Comparison of ENCODE assay signal across 1 cellular context in the genomic region with DNA sequence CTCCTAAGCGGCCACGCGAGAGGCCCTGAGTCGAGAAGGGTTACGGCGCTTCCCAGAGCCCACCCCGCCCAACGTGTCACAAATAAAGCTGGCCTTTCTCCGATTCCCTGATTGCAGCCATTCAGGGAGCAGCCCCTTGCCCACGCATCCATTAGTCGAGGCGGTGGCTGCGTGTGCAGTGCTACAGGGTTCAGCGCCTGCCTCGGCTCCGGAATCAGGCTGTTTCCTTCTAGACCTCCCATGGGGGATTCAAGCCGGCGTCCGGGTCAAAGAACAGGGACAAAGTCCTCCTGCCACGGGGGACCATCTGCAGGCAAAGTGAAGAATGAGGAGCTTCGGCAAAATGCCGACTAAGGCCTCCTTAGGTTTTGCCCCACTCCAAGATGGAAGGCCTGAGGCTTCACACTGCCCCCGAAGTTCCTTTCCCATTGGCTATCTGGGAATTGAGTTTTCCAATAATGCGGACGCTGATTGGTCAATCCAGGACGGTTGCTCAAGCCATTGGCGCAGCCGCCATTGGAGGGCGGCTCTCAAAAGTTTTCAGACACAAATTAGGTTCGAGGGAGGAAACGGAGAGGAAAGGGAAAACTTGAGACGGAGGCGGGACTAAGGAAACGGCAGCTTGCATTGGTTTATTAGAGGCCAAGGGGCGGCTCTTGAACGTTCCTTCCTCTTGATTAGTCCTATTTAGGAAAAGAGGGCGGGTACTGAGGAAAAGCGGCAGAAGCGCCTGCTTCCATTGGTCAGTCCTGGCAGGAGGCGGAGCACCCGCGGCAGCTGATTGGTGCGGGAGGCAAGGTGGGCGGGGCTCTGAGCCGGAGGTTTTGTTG.
A peak's percentile ranks its signal among the peaks of the same experiment; 100 is the strongest.
TF ChIP-seq lines count a peak whose summit lies in the region.

No MANE protein-coding gene starts in this region.

TF ChIP-seq in GM12878, 131 proteins besides CTCF, POLR2A, EP300 and RAD21 (continued from another document and continues in another):
- peak; percentile 90 for TF ChIP-seq CEBPZ (IDR thresholded peaks at IDR 0.05; ENCODE audit: low read depth, low read length)
- no peak for TF ChIP-seq NFYA (IDR thresholded peaks at IDR 0.05; ENCODE audit: borderline replicate concordance, low read depth, low read length)
- no peak for TF ChIP-seq RAD51 (IDR thresholded peaks at IDR 0.05)
- no peak for TF ChIP-seq IRF5 (IDR thresholded peaks at IDR 0.05; ENCODE audit: borderline replicate concordance)
- no peak; the same call in 1 of the 2 replicates for TF ChIP-seq CBFB (IDR thresholded peaks at IDR 0.05; ENCODE audit: low read depth)
- TF ChIP-seq CREM (IDR thresholded peaks at IDR 0.05; ENCODE audit: low read depth): peak; percentile 79; the same call in 1 of the 2 replicates
- no peak for TF ChIP-seq TBL1XR1 (IDR thresholded peaks at IDR 0.05; ENCODE audit: low read depth, low read length)
- 0 out of 2 replicates have a peak, but pooled peaks have one; percentile 41 for TF ChIP-seq STAT1 (conservative IDR thresholded peaks at IDR 0.05)
- no peak for TF ChIP-seq PAX8 (IDR thresholded peaks at IDR 0.05)
- no peak for TF ChIP-seq ZNF384 (IDR thresholded peaks at IDR 0.05; ENCODE audit: borderline replicate concordance, low read depth, low read length)
- TF ChIP-seq ZNF217 (IDR thresholded peaks at IDR 0.05): no peak
- TF ChIP-seq, protein P1, sequence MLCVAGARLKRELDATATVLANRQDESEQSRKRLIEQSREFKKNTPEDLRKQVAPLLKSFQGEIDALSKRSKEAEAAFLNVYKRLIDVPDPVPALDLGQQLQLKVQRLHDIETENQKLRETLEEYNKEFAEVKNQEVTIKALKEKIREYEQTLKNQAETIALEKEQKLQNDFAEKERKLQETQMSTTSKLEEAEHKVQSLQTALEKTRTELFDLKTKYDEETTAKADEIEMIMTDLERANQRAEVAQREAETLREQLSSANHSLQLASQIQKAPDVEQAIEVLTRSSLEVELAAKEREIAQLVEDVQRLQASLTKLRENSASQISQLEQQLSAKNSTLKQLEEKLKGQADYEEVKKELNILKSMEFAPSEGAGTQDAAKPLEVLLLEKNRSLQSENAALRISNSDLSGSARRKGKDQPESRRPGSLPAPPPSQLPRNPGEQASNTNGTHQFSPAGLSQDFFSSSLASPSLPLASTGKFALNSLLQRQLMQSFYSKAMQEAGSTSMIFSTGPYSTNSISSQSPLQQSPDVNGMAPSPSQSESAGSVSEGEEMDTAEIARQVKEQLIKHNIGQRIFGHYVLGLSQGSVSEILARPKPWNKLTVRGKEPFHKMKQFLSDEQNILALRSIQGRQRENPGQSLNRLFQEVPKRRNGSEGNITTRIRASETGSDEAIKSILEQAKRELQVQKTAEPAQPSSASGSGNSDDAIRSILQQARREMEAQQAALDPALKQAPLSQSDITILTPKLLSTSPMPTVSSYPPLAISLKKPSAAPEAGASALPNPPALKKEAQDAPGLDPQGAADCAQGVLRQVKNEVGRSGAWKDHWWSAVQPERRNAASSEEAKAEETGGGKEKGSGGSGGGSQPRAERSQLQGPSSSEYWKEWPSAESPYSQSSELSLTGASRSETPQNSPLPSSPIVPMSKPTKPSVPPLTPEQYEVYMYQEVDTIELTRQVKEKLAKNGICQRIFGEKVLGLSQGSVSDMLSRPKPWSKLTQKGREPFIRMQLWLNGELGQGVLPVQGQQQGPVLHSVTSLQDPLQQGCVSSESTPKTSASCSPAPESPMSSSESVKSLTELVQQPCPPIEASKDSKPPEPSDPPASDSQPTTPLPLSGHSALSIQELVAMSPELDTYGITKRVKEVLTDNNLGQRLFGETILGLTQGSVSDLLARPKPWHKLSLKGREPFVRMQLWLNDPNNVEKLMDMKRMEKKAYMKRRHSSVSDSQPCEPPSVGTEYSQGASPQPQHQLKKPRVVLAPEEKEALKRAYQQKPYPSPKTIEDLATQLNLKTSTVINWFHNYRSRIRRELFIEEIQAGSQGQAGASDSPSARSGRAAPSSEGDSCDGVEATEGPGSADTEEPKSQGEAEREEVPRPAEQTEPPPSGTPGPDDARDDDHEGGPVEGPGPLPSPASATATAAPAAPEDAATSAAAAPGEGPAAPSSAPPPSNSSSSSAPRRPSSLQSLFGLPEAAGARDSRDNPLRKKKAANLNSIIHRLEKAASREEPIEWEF (IDR thresholded peaks at IDR 0.05; ENCODE audit: insufficient replicate concordance, low read depth, low read length): no peak
- peak; percentile 92 for TF ChIP-seq KLF5 (IDR thresholded peaks at IDR 0.05; ENCODE audit: partially characterized antibody)
- TF ChIP-seq NFIC (IDR thresholded peaks at IDR 0.05; ENCODE audit: low read depth, low read length): no peak
- TF ChIP-seq BHLHE40 (IDR thresholded peaks at IDR 0.05; ENCODE audit: borderline replicate concordance in 1 of 2, low read depth in 2 of 2, low read length in 1 of 2): no peak
- no peak for TF ChIP-seq MEF2A (IDR thresholded peaks at IDR 0.05; ENCODE audit: insufficient read depth, low read depth, low read length)
- TF ChIP-seq RBBP5 (conservative IDR thresholded peaks at IDR 0.05): no peak
- TF ChIP-seq, protein P2, sequence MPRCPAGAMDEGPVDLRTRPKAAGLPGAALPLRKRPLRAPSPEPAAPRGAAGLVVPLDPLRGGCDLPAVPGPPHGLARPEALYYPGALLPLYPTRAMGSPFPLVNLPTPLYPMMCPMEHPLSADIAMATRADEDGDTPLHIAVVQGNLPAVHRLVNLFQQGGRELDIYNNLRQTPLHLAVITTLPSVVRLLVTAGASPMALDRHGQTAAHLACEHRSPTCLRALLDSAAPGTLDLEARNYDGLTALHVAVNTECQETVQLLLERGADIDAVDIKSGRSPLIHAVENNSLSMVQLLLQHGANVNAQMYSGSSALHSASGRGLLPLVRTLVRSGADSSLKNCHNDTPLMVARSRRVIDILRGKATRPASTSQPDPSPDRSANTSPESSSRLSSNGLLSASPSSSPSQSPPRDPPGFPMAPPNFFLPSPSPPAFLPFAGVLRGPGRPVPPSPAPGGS (IDR thresholded peaks at IDR 0.05; ENCODE audit: borderline replicate concordance, insufficient read depth, low read depth, low read length, poor library complexity, severe bottlenecking): no peak
- no peak for TF ChIP-seq MTA3 (IDR thresholded peaks at IDR 0.05; ENCODE audit: borderline replicate concordance, low read length)
- TF ChIP-seq LARP7 (IDR thresholded peaks at IDR 0.05): 0 out of 2 replicates have a peak, but pooled peaks have one; percentile 33
- TF ChIP-seq TCF7 (IDR thresholded peaks at IDR 0.05; ENCODE audit: borderline replicate concordance): no peak
- no peak for TF ChIP-seq NR2C2 (IDR thresholded peaks at IDR 0.05; ENCODE audit: borderline replicate concordance, control insufficient read depth, insufficient read length, low read depth)
- TF ChIP-seq, protein P3, sequence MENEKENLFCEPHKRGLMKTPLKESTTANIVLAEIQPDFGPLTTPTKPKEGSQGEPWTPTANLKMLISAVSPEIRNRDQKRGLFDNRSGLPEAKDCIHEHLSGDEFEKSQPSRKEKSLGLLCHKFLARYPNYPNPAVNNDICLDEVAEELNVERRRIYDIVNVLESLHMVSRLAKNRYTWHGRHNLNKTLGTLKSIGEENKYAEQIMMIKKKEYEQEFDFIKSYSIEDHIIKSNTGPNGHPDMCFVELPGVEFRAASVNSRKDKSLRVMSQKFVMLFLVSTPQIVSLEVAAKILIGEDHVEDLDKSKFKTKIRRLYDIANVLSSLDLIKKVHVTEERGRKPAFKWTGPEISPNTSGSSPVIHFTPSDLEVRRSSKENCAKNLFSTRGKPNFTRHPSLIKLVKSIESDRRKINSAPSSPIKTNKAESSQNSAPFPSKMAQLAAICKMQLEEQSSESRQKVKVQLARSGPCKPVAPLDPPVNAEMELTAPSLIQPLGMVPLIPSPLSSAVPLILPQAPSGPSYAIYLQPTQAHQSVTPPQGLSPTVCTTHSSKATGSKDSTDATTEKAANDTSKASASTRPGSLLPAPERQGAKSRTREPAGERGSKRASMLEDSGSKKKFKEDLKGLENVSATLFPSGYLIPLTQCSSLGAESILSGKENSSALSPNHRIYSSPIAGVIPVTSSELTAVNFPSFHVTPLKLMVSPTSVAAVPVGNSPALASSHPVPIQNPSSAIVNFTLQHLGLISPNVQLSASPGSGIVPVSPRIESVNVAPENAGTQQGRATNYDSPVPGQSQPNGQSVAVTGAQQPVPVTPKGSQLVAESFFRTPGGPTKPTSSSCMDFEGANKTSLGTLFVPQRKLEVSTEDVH (IDR thresholded peaks at IDR 0.05; ENCODE audit: low read depth, partially characterized antibody): peak; percentile 76
- TF ChIP-seq CHD1 (IDR thresholded peaks at IDR 0.05; ENCODE audit: low read depth, low read length): no peak
- TF ChIP-seq SMAD5 (IDR thresholded peaks at IDR 0.05; ENCODE audit: low read depth): peak; percentile 39; the same call in 1 of the 2 replicates
- TF ChIP-seq, protein P4, sequence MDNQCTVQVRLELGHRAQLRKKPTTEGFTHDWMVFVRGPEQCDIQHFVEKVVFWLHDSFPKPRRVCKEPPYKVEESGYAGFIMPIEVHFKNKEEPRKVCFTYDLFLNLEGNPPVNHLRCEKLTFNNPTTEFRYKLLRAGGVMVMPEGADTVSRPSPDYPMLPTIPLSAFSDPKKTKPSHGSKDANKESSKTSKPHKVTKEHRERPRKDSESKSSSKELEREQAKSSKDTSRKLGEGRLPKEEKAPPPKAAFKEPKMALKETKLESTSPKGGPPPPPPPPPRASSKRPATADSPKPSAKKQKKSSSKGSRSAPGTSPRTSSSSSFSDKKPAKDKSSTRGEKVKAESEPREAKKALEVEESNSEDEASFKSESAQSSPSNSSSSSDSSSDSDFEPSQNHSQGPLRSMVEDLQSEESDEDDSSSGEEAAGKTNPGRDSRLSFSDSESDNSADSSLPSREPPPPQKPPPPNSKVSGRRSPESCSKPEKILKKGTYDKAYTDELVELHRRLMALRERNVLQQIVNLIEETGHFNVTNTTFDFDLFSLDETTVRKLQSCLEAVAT (IDR thresholded peaks at IDR 0.05): peak; percentile 68
- TF ChIP-seq SP1 (IDR thresholded peaks at IDR 0.05; ENCODE audit: low read depth, low read length): peak; percentile 93
- no peak for TF ChIP-seq ZNF274 (IDR thresholded peaks at IDR 0.05; ENCODE audit: insufficient read depth, insufficient read length)
- no peak for TF ChIP-seq GATAD2B (conservative IDR thresholded peaks at IDR 0.05; ENCODE audit: low read depth)
- TF ChIP-seq SMARCA5 (IDR thresholded peaks at IDR 0.05): 0 out of 2 replicates have a peak, but pooled peaks have one; percentile 14
- TF ChIP-seq, protein P5, sequence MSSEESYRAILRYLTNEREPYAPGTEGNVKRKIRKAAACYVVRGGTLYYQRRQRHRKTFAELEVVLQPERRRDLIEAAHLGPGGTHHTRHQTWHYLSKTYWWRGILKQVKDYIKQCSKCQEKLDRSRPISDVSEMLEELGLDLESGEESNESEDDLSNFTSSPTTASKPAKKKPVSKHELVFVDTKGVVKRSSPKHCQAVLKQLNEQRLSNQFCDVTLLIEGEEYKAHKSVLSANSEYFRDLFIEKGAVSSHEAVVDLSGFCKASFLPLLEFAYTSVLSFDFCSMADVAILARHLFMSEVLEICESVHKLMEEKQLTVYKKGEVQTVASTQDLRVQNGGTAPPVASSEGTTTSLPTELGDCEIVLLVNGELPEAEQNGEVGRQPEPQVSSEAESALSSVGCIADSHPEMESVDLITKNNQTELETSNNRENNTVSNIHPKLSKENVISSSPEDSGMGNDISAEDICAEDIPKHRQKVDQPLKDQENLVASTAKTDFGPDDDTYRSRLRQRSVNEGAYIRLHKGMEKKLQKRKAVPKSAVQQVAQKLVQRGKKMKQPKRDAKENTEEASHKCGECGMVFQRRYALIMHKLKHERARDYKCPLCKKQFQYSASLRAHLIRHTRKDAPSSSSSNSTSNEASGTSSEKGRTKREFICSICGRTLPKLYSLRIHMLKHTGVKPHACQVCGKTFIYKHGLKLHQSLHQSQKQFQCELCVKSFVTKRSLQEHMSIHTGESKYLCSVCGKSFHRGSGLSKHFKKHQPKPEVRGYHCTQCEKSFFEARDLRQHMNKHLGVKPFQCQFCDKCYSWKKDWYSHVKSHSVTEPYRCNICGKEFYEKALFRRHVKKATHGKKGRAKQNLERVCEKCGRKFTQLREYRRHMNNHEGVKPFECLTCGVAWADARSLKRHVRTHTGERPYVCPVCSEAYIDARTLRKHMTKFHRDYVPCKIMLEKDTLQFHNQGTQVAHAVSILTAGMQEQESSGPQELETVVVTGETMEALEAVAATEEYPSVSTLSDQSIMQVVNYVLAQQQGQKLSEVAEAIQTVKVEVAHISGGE (CRISPR knock-in tag; IDR thresholded peaks at IDR 0.05): no peak
- TF ChIP-seq FOXM1 (IDR thresholded peaks at IDR 0.05; ENCODE audit: low read depth, low read length): peak; percentile 79
- TF ChIP-seq IRF4 (IDR thresholded peaks at IDR 0.05; ENCODE audit: low read depth, low read length): no peak
- TF ChIP-seq MXI1 (IDR thresholded peaks at IDR 0.05; ENCODE audit: low read depth, low read length): no peak; the same call in 1 of the 2 replicates
- TF ChIP-seq SPI1 (IDR thresholded peaks at IDR 0.05; ENCODE audit: borderline replicate concordance, insufficient read depth, low read depth, low read length): no peak; the same call in 1 of the 2 replicates
- no peak; the same call in 1 of the 2 replicates for TF ChIP-seq NRF1 (conservative IDR thresholded peaks at IDR 0.05; ENCODE audit: low read depth, low read length)
- peak; percentile 22; the same call in 1 of the 2 replicates for TF ChIP-seq ESRRA (IDR thresholded peaks at IDR 0.05; ENCODE audit: low read length)
- TF ChIP-seq EZH2 (IDR thresholded peaks at IDR 0.05; ENCODE audit: borderline replicate concordance, control insufficient read depth, low read depth, low read length): no peak
